ENCODE assay signal across 2 cellular contexts in genomic region chr2:38697116-38697840, GRCh38.
TF ChIP-seq lines count a peak whose summit lies in the region.

No MANE protein-coding gene starts in this region.

TF ChIP-seq in SK-N-SH, 30 proteins besides CTCF, POLR2A, EP300 and RAD21 (continued from another document):
- no peak for TF ChIP-seq GATA2 (CRISPR knock-in tag; IDR thresholded peaks at IDR 0.05)

TF ChIP-seq in SK-N-SH treated with all-trans-retinoic acid at 6 μM for 48 hours, 23 proteins besides CTCF, POLR2A, EP300 and RAD21 (continued from another document):
- TF ChIP-seq BACH2 (CRISPR knock-in tag; IDR thresholded peaks at IDR 0.05; ENCODE audit: borderline replicate concordance) (no peak), GLIS3 (CRISPR knock-in tag; IDR thresholded peaks at IDR 0.05) (no peak), SNAI2 (CRISPR knock-in tag; IDR thresholded peaks at IDR 0.05) (no peak), CSDC2 (CRISPR knock-in tag; IDR thresholded peaks at IDR 0.05) (no peak), ZNF70 (CRISPR knock-in tag; IDR thresholded peaks at IDR 0.05) (no peak), ESRRG (CRISPR knock-in tag; IDR thresholded peaks at IDR 0.05) (no peak), ARNTL (CRISPR knock-in tag; IDR thresholded peaks at IDR 0.05; ENCODE audit: borderline replicate concordance, low read depth) (no peak)
- TF ChIP-seq, protein P1, sequence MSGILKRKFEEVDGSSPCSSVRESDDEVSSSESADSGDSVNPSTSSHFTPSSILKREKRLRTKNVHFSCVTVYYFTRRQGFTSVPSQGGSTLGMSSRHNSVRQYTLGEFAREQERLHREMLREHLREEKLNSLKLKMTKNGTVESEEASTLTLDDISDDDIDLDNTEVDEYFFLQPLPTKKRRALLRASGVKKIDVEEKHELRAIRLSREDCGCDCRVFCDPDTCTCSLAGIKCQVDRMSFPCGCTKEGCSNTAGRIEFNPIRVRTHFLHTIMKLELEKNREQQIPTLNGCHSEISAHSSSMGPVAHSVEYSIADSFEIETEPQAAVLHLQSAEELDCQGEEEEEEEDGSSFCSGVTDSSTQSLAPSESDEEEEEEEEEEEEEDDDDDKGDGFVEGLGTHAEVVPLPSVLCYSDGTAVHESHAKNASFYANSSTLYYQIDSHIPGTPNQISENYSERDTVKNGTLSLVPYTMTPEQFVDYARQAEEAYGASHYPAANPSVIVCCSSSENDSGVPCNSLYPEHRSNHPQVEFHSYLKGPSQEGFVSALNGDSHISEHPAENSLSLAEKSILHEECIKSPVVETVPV (CRISPR knock-in tag; IDR thresholded peaks at IDR 0.05) = no peak
